ENCODE assay signal across 1 cellular context in the genomic region with DNA sequence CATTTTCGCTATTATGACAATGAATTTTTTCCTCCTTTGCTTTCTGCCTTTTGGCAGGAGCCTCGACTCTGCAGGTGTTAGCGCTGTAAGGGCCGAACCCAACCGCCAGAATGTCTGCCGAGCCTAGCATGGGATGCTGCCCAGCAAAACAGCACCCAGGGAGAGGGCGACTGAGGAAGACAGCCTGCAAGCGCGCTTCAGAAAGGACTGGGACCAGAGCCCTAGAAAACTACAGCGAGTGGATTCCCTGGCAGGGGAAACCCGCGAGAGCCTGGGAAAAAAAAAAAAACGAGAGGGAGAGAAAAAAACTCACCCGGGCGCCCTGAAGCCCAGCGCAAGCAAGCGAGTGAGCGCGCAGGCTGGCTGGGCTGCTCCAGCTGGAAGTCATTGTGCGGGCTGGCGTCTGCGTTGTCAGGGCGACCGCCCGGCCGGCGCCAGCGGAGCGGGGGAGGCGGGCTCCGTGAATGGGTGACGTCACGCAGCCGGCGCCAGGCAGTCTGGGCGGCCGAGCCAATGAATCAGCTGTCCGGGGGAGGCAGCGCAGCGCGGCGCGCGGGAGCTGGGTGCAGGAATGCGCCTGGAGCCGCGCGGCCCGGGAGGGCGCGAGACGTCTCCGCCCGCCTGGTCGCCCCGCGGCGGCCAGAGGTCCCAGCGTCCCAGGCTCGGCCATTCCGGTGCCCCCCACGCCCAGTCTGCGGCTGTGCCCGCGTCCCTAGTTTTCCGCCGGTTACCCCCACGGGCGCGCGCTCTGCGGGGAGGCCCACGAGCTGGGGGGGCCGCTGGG.
TF ChIP-seq lines count a peak whose summit lies in the region.

No MANE protein-coding gene starts in this region.

TF ChIP-seq in HepG2, 621 proteins besides CTCF, POLR2A, EP300 and RAD21 (continued from another document and continues in another):
- TF ChIP-seq ZNF792 (CRISPR knock-in tag; IDR thresholded peaks at IDR 0.05), result peak; percentile 62; the same call in 1 of the 2 replicates
- peak; percentile 46; the same call in 1 of the 2 replicates for TF ChIP-seq ZNF12 (CRISPR knock-in tag; IDR thresholded peaks at IDR 0.05)
- peak; percentile 84; the same call in 1 of the 2 replicates for TF ChIP-seq ZNF329 (CRISPR knock-in tag; IDR thresholded peaks at IDR 0.05; ENCODE audit: low read depth)
- TF ChIP-seq HMGA1 (CRISPR knock-in tag; conservative IDR thresholded peaks at IDR 0.05), result no peak
- peak; percentile 86; the same call in 1 of the 2 replicates for TF ChIP-seq ZNF773 (CRISPR knock-in tag; IDR thresholded peaks at IDR 0.05; ENCODE audit: borderline replicate concordance)
- 0 out of 2 replicates have a peak, but pooled peaks have one; percentile 23 for TF ChIP-seq ZBTB2 (CRISPR knock-in tag; IDR thresholded peaks at IDR 0.05; ENCODE audit: low read depth)
- peak; percentile 91 for TF ChIP-seq NFKB2 (CRISPR knock-in tag; IDR thresholded peaks at IDR 0.05; ENCODE audit: borderline replicate concordance)
- peak; percentile 53; the same call in 1 of the 2 replicates for TF ChIP-seq ZNF816 (CRISPR knock-in tag; IDR thresholded peaks at IDR 0.05; ENCODE audit: borderline replicate concordance)
- no peak for TF ChIP-seq SETDB1 (CRISPR knock-in tag; IDR thresholded peaks at IDR 0.05; ENCODE audit: borderline replicate concordance)
- TF ChIP-seq ZNF430 (CRISPR knock-in tag; IDR thresholded peaks at IDR 0.05), result peak; percentile 49; the same call in 1 of the 2 replicates
- no peak for TF ChIP-seq FIP1L1 (IDR thresholded peaks at IDR 0.05; ENCODE audit: borderline replicate concordance, insufficient read depth, low read depth, low read length)
- no peak; the same call in 1 of the 2 replicates for TF ChIP-seq ZNF256 (CRISPR knock-in tag; conservative IDR thresholded peaks at IDR 0.05)
- peak; percentile 67; the same call in 1 of the 2 replicates for TF ChIP-seq ZNF263 (CRISPR knock-in tag; IDR thresholded peaks at IDR 0.05)
- no peak for TF ChIP-seq MBD4 (IDR thresholded peaks at IDR 0.05; ENCODE audit: borderline replicate concordance, low read length)
- no peak for TF ChIP-seq FOXK2 (IDR thresholded peaks at IDR 0.05)
- no peak for TF ChIP-seq ZBTB4 (CRISPR knock-in tag; IDR thresholded peaks at IDR 0.05; ENCODE audit: borderline replicate concordance)
- peak; percentile 80; the same call in 1 of the 2 replicates for TF ChIP-seq SP4 (CRISPR knock-in tag; IDR thresholded peaks at IDR 0.05)
- no peak for TF ChIP-seq CBX1 (IDR thresholded peaks at IDR 0.05; ENCODE audit: low read depth)
- no peak for TF ChIP-seq SNAPC5 (CRISPR knock-in tag; IDR thresholded peaks at IDR 0.05; ENCODE audit: borderline replicate concordance)
- TF ChIP-seq ETV5 (CRISPR knock-in tag; IDR thresholded peaks at IDR 0.05; ENCODE audit: borderline replicate concordance), result peak; percentile 59; the same call in 1 of the 2 replicates
- peak; percentile 68; the same call in 1 of the 2 replicates for TF ChIP-seq KDM5B (CRISPR knock-in tag; IDR thresholded peaks at IDR 0.05; ENCODE audit: borderline replicate concordance)
- 0 out of 2 replicates have a peak, but pooled peaks have one; percentile 48 for TF ChIP-seq ZNF512B (CRISPR knock-in tag; IDR thresholded peaks at IDR 0.05; ENCODE audit: borderline replicate concordance)
- TF ChIP-seq ONECUT2 (CRISPR knock-in tag; IDR thresholded peaks at IDR 0.05), result no peak; the same call in 1 of the 2 replicates
- no peak for TF ChIP-seq RAD51 (IDR thresholded peaks at IDR 0.05; ENCODE audit: borderline replicate concordance)
- no peak for TF ChIP-seq TFE3 (CRISPR knock-in tag; IDR thresholded peaks at IDR 0.05)
- TF ChIP-seq ATF7 (IDR thresholded peaks at IDR 0.05), result peak; percentile 99
- TF ChIP-seq ATF7 (CRISPR knock-in tag; IDR thresholded peaks at IDR 0.05), result peak; percentile 99
- peak; percentile 82 for TF ChIP-seq ZFP36L1 (CRISPR knock-in tag; IDR thresholded peaks at IDR 0.05)
- peak; percentile 94 for TF ChIP-seq SALL1 (CRISPR knock-in tag; IDR thresholded peaks at IDR 0.05)
- TF ChIP-seq ZNF761 (CRISPR knock-in tag; conservative IDR thresholded peaks at IDR 0.05), result no peak
- TF ChIP-seq RNF219 (CRISPR knock-in tag; IDR thresholded peaks at IDR 0.05), result no peak
- TF ChIP-seq ZNF605 (CRISPR knock-in tag; IDR thresholded peaks at IDR 0.05), result peak; percentile 81; the same call in 1 of the 2 replicates
- peak; percentile 35; the same call in 1 of the 2 replicates for TF ChIP-seq ZBTB3 (CRISPR knock-in tag; IDR thresholded peaks at IDR 0.05; ENCODE audit: borderline replicate concordance, low read depth)
- TF ChIP-seq HNF4G (IDR thresholded peaks at IDR 0.05; ENCODE audit: borderline replicate concordance, low read depth, low read length), result peak; percentile 32; the same call in 1 of the 2 replicates
- TF ChIP-seq HNF4G (CRISPR knock-in tag; IDR thresholded peaks at IDR 0.05; ENCODE audit: borderline replicate concordance, low read depth), result peak; percentile 79
- no peak for TF ChIP-seq KDM1A (CRISPR knock-in tag; IDR thresholded peaks at IDR 0.05)
- TF ChIP-seq ZNF879 (CRISPR knock-in tag; IDR thresholded peaks at IDR 0.05), result no peak
- TF ChIP-seq ZNF557 (CRISPR knock-in tag; IDR thresholded peaks at IDR 0.05), result no peak; the same call in 1 of the 2 replicates
- peak; percentile 10; the same call in 1 of the 2 replicates for TF ChIP-seq ARID2 (CRISPR knock-in tag; IDR thresholded peaks at IDR 0.05; ENCODE audit: borderline replicate concordance)
- TF ChIP-seq HNRNPK (IDR thresholded peaks at IDR 0.05; ENCODE audit: low read depth, low read length, poor library complexity, severe bottlenecking), result peak; percentile 92
- TF ChIP-seq, protein P1, sequence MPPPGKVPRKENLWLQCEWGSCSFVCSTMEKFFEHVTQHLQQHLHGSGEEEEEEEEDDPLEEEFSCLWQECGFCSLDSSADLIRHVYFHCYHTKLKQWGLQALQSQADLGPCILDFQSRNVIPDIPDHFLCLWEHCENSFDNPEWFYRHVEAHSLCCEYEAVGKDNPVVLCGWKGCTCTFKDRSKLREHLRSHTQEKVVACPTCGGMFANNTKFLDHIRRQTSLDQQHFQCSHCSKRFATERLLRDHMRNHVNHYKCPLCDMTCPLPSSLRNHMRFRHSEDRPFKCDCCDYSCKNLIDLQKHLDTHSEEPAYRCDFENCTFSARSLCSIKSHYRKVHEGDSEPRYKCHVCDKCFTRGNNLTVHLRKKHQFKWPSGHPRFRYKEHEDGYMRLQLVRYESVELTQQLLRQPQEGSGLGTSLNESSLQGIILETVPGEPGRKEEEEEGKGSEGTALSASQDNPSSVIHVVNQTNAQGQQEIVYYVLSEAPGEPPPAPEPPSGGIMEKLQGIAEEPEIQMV (CRISPR knock-in tag; IDR thresholded peaks at IDR 0.05; ENCODE audit: low read depth), result peak; percentile 64; the same call in 1 of the 2 replicates
- TF ChIP-seq ZNF562 (CRISPR knock-in tag; IDR thresholded peaks at IDR 0.05; ENCODE audit: borderline replicate concordance), result no peak
- peak; percentile 90 for TF ChIP-seq RNF2 (conservative IDR thresholded peaks at IDR 0.05; ENCODE audit: low read depth)
- no peak for TF ChIP-seq ZNF10 (CRISPR knock-in tag; IDR thresholded peaks at IDR 0.05; ENCODE audit: borderline replicate concordance, low read depth)
- TF ChIP-seq PHF21A (CRISPR knock-in tag; IDR thresholded peaks at IDR 0.05), result peak; percentile 92
- TF ChIP-seq SIN3B (IDR thresholded peaks at IDR 0.05; ENCODE audit: low read length), result peak; percentile 61; the same call in 1 of the 2 replicates
- peak; percentile 84 for TF ChIP-seq PATZ1 (CRISPR knock-in tag; IDR thresholded peaks at IDR 0.05)
- TF ChIP-seq KLF15 (CRISPR knock-in tag; IDR thresholded peaks at IDR 0.05; ENCODE audit: borderline replicate concordance), result peak; percentile 24; the same call in 1 of the 2 replicates
